Comparison of ENCODE assay signal across 11 cellular contexts in the genomic region with DNA sequence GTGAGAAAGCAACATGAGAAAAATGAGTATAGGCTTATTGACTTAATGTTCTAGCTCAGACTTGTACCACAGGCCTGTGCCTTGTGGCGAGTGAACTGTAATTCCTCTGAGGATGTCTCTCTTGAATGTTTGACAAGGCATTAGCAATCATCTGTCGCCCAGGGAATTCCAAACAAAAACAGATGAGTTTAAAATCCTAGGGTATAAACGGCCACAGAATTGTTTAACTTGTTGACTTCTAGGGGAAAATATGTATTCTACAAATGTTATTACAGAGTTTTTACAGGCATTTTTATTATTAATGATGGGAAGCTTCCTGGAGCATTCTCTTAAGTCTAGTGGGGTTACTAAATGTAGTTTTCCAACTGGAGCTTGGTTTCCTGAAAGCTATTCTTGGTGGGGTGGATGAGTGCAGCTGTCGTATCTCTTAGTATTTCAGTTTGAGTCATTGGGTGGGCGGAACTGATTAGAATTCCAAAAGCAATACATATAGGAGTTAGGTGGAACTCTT. TPM values are rescaled to one million over a fixed set of nuclear protein-coding genes. Genes with fewer than 3 reads are reported as not detected.
DNase-seq lines count a peak whose midpoint lies in the region; TF ChIP-seq lines count a peak whose summit lies in the region.
"Had no signal": no experiment of that assay in that cellular context is flagged by ENCODE, and none has a peak within 500 bp of the region (broad histone marks: within the 10 kb centered on the region; RNA-seq: fewer than 3 reads in every experiment).

No MANE protein-coding gene starts in this region.

- H3K27ac ChIP-seq in endodermal cell (ENCODE audit: low read depth, low read length): peak overlapping the region; percentile 50

- DNase-seq in AG04449 (ENCODE audit: low read depth, low spot score): peak; percentile 63
- DNase-seq in NCI-H2171 (lab: John Stamatoyannopoulos, UW): peak; percentile 66
- DNase-seq in endodermal cell: no peak
- DNase-seq in myocyte (ENCODE audit: low read depth): peak; percentile 94
- DNase-seq in H4 (ENCODE audit: low spot score): no peak
- no peak for DNase-seq in NCI-H187 treated with DMSO at 0.1 percent for 48 hours (lab: John Stamatoyannopoulos, UW)
- DNase-seq in DMS79 (lab: John Stamatoyannopoulos, UW): no peak
- DNase-seq in SHP77 treated with DMSO at 0.1 percent for 48 hours (lab: John Stamatoyannopoulos, UW): no peak
- DNase-seq: activated CD4-positive, alpha-beta T cell treated with anti-CD3 and anti-CD28 coated beads for 48 hours; cerebellar nuclear complex had no signal

- H3K4me1 ChIP-seq in endodermal cell (ENCODE audit: control insufficient read depth, insufficient read depth, low read length): peaks cover 8% of the 10 kb centered on the region

- H3K36me3 Mint-ChIP-seq in endodermal cell (ENCODE audit: low read depth): no peaks in the 10 kb centered on the region
- H3K36me3 Mint-ChIP-seq: stimulated activated effector memory CD8-positive, alpha-beta T cell treated with anti-CD3 and anti-CD28 coated beads, Interleukin-12 subunit alpha, Interleukin-12 subunit beta, amount 100 ng/mL, for 72 hours had no signal

- TF ChIP-seq CTCF in AG04449 (IDR thresholded peaks at IDR 0.05; ENCODE audit: insufficient read depth, low read length, missing control alignments) (no peak), endodermal cell (conservative IDR thresholded peaks at IDR 0.05) (no peak)

- peak overlapping the region; percentile 46 for H3K27ac Mint-ChIP-seq in endodermal cell
- H3K27ac Mint-ChIP-seq: stimulated activated effector memory CD8-positive, alpha-beta T cell treated with anti-CD3 and anti-CD28 coated beads, Interleukin-12 subunit alpha, Interleukin-12 subunit beta, amount 100 ng/mL, for 72 hours had no signal

- peaks cover 25% of the 10 kb centered on the region for H3K4me1 Mint-ChIP-seq in endodermal cell

- H3K9me3 ChIP-seq in endodermal cell (ENCODE audit: control insufficient read depth, low read length): no peaks in the 10 kb centered on the region

- H3K4me3 Mint-ChIP-seq in endodermal cell: no peak overlapping the region
- H3K4me3 Mint-ChIP-seq: stimulated activated effector memory CD8-positive, alpha-beta T cell treated with anti-CD3 and anti-CD28 coated beads, Interleukin-12 subunit alpha, Interleukin-12 subunit beta, amount 100 ng/mL, for 72 hours had no signal

- POLR2A ChIA-PET in AG04449 (lab: Yijun Ruan, JAX): interaction anchor here (0.9 to 1.4 kb wide), 4 partner anchors 16 to 39 kb away, joined by 3 to 4 read pairs (median 3); no protein-coding TSS in a partner anchor

- no peak overlapping the region for H3K4me3 ChIP-seq in AG04449 (ENCODE audit: low read depth, low read length)
- H3K4me3 ChIP-seq in endodermal cell (ENCODE audit: low read length): no peak overlapping the region

- 83 to 88% methylated on average over 4 to 5 of the region's 5 CpGs for WGBS in endodermal cell (ENCODE audit: insufficient coverage in 1 of 2, insufficient read length in 1 of 2), 2 experiments

- no peaks in the 10 kb centered on the region for H3K9me3 Mint-ChIP-seq in endodermal cell
- H3K9me3 Mint-ChIP-seq: stimulated activated effector memory CD8-positive, alpha-beta T cell treated with anti-CD3 and anti-CD28 coated beads, Interleukin-12 subunit alpha, Interleukin-12 subunit beta, amount 100 ng/mL, for 72 hours had no signal

- H3K36me3 ChIP-seq in endodermal cell (ENCODE audit: control insufficient read depth, insufficient read depth, low read length): no peaks in the 10 kb centered on the region

- no peak overlapping the region for H3K9ac ChIP-seq in endodermal cell (ENCODE audit: extremely low read depth, low read length, poor library complexity, severe bottlenecking)

- no peaks in the 10 kb centered on the region for H3K27me3 Mint-ChIP-seq in endodermal cell (ENCODE audit: insufficient read depth)

- no peaks in the 10 kb centered on the region for H3K27me3 ChIP-seq in endodermal cell (ENCODE audit: control insufficient read depth, insufficient read depth, low read length, poor library complexity, severe bottlenecking)

- CTCF ChIA-PET in AG04449 (lab: Yijun Ruan, JAX): interaction anchor here (0.8 to 2.4 kb wide), 5 partner anchors 15 to 94 kb away, joined by 3 to 10 read pairs (median 4); no protein-coding TSS in a partner anchor

RNA-seq across cellular contexts. Expression of a gene that starts 40.6 kb away (rescaled TPM):
- 10 to 100 TPM in 1 of 2 donors, 1 to 10 TPM in 1; 9.1 to 11.8 TPM for total RNA-seq in endodermal cell
- 3.4 TPM for polyA plus RNA-seq in endodermal cell (2013, experiment 1 of 2)
- polyA plus RNA-seq in endodermal cell (2013, experiment 2 of 2): 3.6 TPM
- total RNA-seq in myocyte: 27.0 and 37.0 TPM in 2 replicates
- 15.8 TPM for polyA plus RNA-seq in myocyte (2012)
- 9.5 and 10.3 TPM in 2 replicates for total RNA-seq in H4 (2014; rRNA removed; shearing (Covaris generic))

Comparison
In these comparisons a context has a peak if more than half of its experiments do, and no peak if none do; other contexts are left out.
1. DNase-seq: peak in AG04449 (single experiment), NCI-H2171 (single experiment) and myocyte (single experiment); none in endodermal cell (single experiment), H4 (single experiment), NCI-H187 treated with DMSO at 0.1 percent for 48 hours (single experiment), DMS79 (single experiment) and SHP77 treated with DMSO at 0.1 percent for 48 hours (single experiment).